In genomic region chr13:68439821-68440220, GRCh38 we compare ENCODE assay signal across 14 cellular contexts.
DNase-seq lines count a peak whose midpoint lies in the region; ATAC-seq, FAIRE-seq and TF ChIP-seq lines count a peak whose summit lies in the region.
"Had no signal": no experiment of that assay in that cellular context is flagged by ENCODE, and none has a peak within 500 bp of the region (broad histone marks: within the 10 kb centered on the region; RNA-seq: fewer than 3 reads in every experiment).

No MANE protein-coding gene starts in this region.

- no peaks in the 10 kb centered on the region for H3K4me1 Mint-ChIP-seq in naive thymus-derived CD8-positive, alpha-beta T cell

- no peak for TF ChIP-seq CTCF in choroid plexus epithelial cell (conservative IDR thresholded peaks at IDR 0.05; ENCODE audit: low read depth, low read length)

- H3K27me3 Mint-ChIP-seq in naive thymus-derived CD8-positive, alpha-beta T cell = no peaks in the 10 kb centered on the region

- ATAC-seq in naive thymus-derived CD8-positive, alpha-beta T cell = no peak
- no peak for ATAC-seq in GM21576 (IDR thresholded peaks at IDR 0.05; ENCODE audit: unreplicated experiment)
- ATAC-seq: gastroesophageal sphincter had no signal

- H3K27ac Mint-ChIP-seq in naive thymus-derived CD8-positive, alpha-beta T cell = no peak overlapping the region

- H3K36me3 Mint-ChIP-seq in naive thymus-derived CD8-positive, alpha-beta T cell = no peaks in the 10 kb centered on the region

- peak; percentile 1 for DNase-seq in SIG-M5 treated with dmso at 0.1 percent for 504 hours (lab: John Stamatoyannopoulos, UW; ENCODE audit: unreplicated experiment)
- no peak for DNase-seq in SIG-M5 (lab: John Stamatoyannopoulos, UW)
- DNase-seq in NCI-H69 (lab: John Stamatoyannopoulos, UW) = peak; percentile 54
- DNase-seq in choroid plexus epithelial cell (ENCODE audit: low read depth) = peak; percentile 14
- DNase-seq in urothelium cell line (ENCODE audit: low spot score) = peak; percentile 5
- DNase-seq in naive thymus-derived CD8-positive, alpha-beta T cell = no peak
- no peak for DNase-seq in activated naive CD4-positive, alpha-beta T cell treated with anti-CD3 and anti-CD28 coated beads, Interleukin-2, amount 50 U/mL, for 16 hours
- DNase-seq: activated CD8-positive, alpha-beta memory T cell treated with anti-CD3 and anti-CD28 coated beads, Interleukin-2, amount 50 U/mL, for 4 hours; NCI-H1417 treated with DMSO at 0.1 percent for 48 hours; NCI-H748 treated with DMSO at 0.1 percent for 48 hours; WERI-Rb-1 had no signal

- FAIRE-seq in urothelium cell line (lab: Jason Lieb, UNC) = no peak

- H3K9me3 Mint-ChIP-seq in naive thymus-derived CD8-positive, alpha-beta T cell = peaks cover 0 to 11% (median 5%) of the 10 kb centered on the region in 9 donors

- no peak overlapping the region for H3K4me3 ChIP-seq in choroid plexus epithelial cell (ENCODE audit: low read depth, low read length)
- H3K4me3 ChIP-seq: gastroesophageal sphincter, SK-N-MC had no signal

- no peak overlapping the region for H3K4me3 Mint-ChIP-seq in naive thymus-derived CD8-positive, alpha-beta T cell

- POLR2A ChIA-PET in naive thymus-derived CD8-positive, alpha-beta T cell (lab: Charles Lee) = no interaction called here

Comparison
In these comparisons a context has a peak if more than half of its experiments do, and no peak if none do; other contexts are left out.
1. DNase-seq: peak in SIG-M5 treated with dmso at 0.1 percent for 504 hours (single experiment), NCI-H69 (single experiment), choroid plexus epithelial cell (single experiment) and urothelium cell line (single experiment); none in SIG-M5 (single experiment), naive thymus-derived CD8-positive, alpha-beta T cell (0 of 10) and activated naive CD4-positive, alpha-beta T cell treated with anti-CD3 and anti-CD28 coated beads, Interleukin-2, amount 50 U/mL, for 16 hours (single experiment).